Comparison of ENCODE assay signal across 10 cellular contexts in genomic region chr5:111584651-111585050, GRCh38.
DNase-seq lines count a peak whose midpoint lies in the region; ATAC-seq, FAIRE-seq and TF ChIP-seq lines count a peak whose summit lies in the region.
"Had no signal": no experiment of that assay in that cellular context is flagged by ENCODE, and none has a peak within 500 bp of the region (broad histone marks: within the 10 kb centered on the region; RNA-seq: fewer than 3 reads in every experiment).

No MANE protein-coding gene starts in this region.

- no peaks in the 10 kb centered on the region for H3K36me3 ChIP-seq in thyroid gland
- H3K36me3 ChIP-seq: pancreas had no signal

- ATAC-seq in GM18502 (IDR thresholded peaks at IDR 0.05; ENCODE audit: poor library complexity, unreplicated experiment), result no peak
- ATAC-seq: Panc1 had no signal

- WGBS in thyroid gland, 2 donors, result 24 to 42% methylated on average over 1 of the region's 1 CpG

- no peak overlapping the region for H3K4me3 ChIP-seq in thyroid gland (replicated peaks in 1 of 3)
- H3K4me3 ChIP-seq: pancreas had no signal

- peak; percentile 88 for DNase-seq in EL
- peak; percentile 81 for DNase-seq in HT1080 (ENCODE audit: low read depth)
- DNase-seq in amniotic epithelial cell (ENCODE audit: low read depth), result peak; percentile 95
- DNase-seq in kidney tubule cell (ENCODE audit: low spot score), result peak; percentile 88
- no peak for DNase-seq in RPMI8226
- DNase-seq in thyroid gland, result no peak
- no peak for DNase-seq in GM19239 (ENCODE audit: insufficient read length, low spot score)
- DNase-seq: pancreas had no signal

- H3K27me3 ChIP-seq in thyroid gland, result no peaks in the 10 kb centered on the region
- H3K27me3 ChIP-seq: pancreas had no signal

- no peak for TF ChIP-seq CTCF in thyroid gland (IDR thresholded peaks at IDR 0.05)

- no peak overlapping the region for H3K27ac ChIP-seq in thyroid gland
- H3K27ac ChIP-seq: pancreas had no signal

- TF ChIP-seq POLR2A in thyroid gland (IDR thresholded peaks at IDR 0.05), result no peak

- intact Hi-C loops in thyroid gland (cut with DNase I), result no loop called here

- H3K4me1 ChIP-seq in thyroid gland, result peaks cover 6 to 8% of the 10 kb centered on the region in 2 donors
- H3K4me1 ChIP-seq: pancreas had no signal

- FAIRE-seq in GM19239 (lab: Jason Lieb, UNC), result no peak
- FAIRE-seq: pancreas had no signal

- H3K9me3 ChIP-seq in thyroid gland, result no peaks in the 10 kb centered on the region
- H3K9me3 ChIP-seq: pancreas had no signal

Comparison
In these comparisons a context has a peak if more than half of its experiments do, and no peak if none do; other contexts are left out.
1. DNase-seq: peak in EL (single experiment), HT1080 (single experiment), amniotic epithelial cell (single experiment) and kidney tubule cell (single experiment); none in RPMI8226 (single experiment), thyroid gland (0 of 2) and GM19239 (single experiment).